In genomic region chr6:42012501-42013133, GRCh38 we compare ENCODE assay signal across 19 cellular contexts. TPM values are rescaled to one million over a fixed set of nuclear protein-coding genes. Genes with fewer than 3 reads are reported as not detected.
DNase-seq lines count a peak whose midpoint lies in the region; ATAC-seq and TF ChIP-seq lines count a peak whose summit lies in the region.
"Had no signal": no experiment of that assay in that cellular context is flagged by ENCODE, and none has a peak within 500 bp of the region (broad histone marks: within the 10 kb centered on the region; RNA-seq: fewer than 3 reads in every experiment).

No MANE protein-coding gene starts in this region.

- DNase-seq in T-helper 2 cell treated with Interferon-gamma antibody and Interleukin-4, amounts not matched to agents 5 μg/mL and 100 μg/mL, for 36 hours (ENCODE audit: low spot score) = no peak
- DNase-seq in T-helper 2 cell (no peak), brain microvascular endothelial cell (peak; percentile 9), sciatic nerve (ENCODE audit: low spot score) (peak; percentile 3), psoas muscle (no peak)
- DNase-seq: activated effector memory CD4-positive, alpha-beta T cell treated with anti-CD3 and anti-CD28 coated beads, Interleukin-2, amount 50 U/mL, for 16 hours; cortex of kidney; KBM-7; NCI-H146; NCI-H524; right cardiac atrium; stimulated activated CD4-positive, alpha-beta T cell treated with anti-CD3 and anti-CD28 coated beads, Interleukin-4, amount 100 ng/mL, for 4 hours; stomach; SW 1271 had no signal

- peak overlapping the region; percentile 34 for H3K4me3 ChIP-seq in Loucy (ENCODE audit: low read length, poor library complexity, severe bottlenecking)
- H3K4me3 ChIP-seq in brain microvascular endothelial cell (ENCODE audit: low read depth, low read length) = no peak overlapping the region
- no peak overlapping the region for H3K4me3 ChIP-seq in psoas muscle
- H3K4me3 ChIP-seq: esophagus muscularis mucosa, hepatocyte, stomach had no signal

- H3K36me3 ChIP-seq in Loucy (ENCODE audit: insufficient read depth, low read length) (no peaks in the 10 kb centered on the region), brain microvascular endothelial cell (replicated peaks) (no peaks in the 10 kb centered on the region), psoas muscle (ENCODE audit: insufficient read depth in 1 of 2, low read depth in 1 of 2) (no peaks in the 10 kb centered on the region)

- H3K27me3 ChIP-seq in Loucy (ENCODE audit: insufficient read depth, low read length, poor library complexity, severe bottlenecking) (no peaks in the 10 kb centered on the region), brain microvascular endothelial cell (replicated peaks) (no peaks in the 10 kb centered on the region), psoas muscle (ENCODE audit: insufficient read depth in 3 of 3, low read length in 2 of 3) (peaks cover 0 to 2% (median 0%) of the 10 kb centered on the region in 3 donors)
- H3K27me3 ChIP-seq: esophagus muscularis mucosa, hepatocyte, stomach had no signal

- H3K27ac ChIP-seq in brain microvascular endothelial cell = no peak overlapping the region
- no peak overlapping the region for H3K27ac ChIP-seq in psoas muscle
- H3K27ac ChIP-seq: esophagus muscularis mucosa, hepatocyte, stomach had no signal

- H2AFZ ChIP-seq in Loucy (ENCODE audit: low read length) = no peak overlapping the region
- H2AFZ ChIP-seq: hepatocyte had no signal

- peaks cover 19% of the 10 kb centered on the region for H3F3A ChIP-seq in Loucy (ENCODE audit: low read depth)

- peak overlapping the region; percentile 81 for H3K4me2 ChIP-seq in Loucy (ENCODE audit: low read depth, low read length, poor library complexity, severe bottlenecking)
- H3K4me2 ChIP-seq: hepatocyte had no signal

- H3K27ac Mint-ChIP-seq in T-helper 2 cell treated with Interferon-gamma antibody and Interleukin-4, amounts not matched to agents 5 μg/mL and 100 μg/mL, for 36 hours = peak overlapping the region; percentile 8

- no peaks in the 10 kb centered on the region for H3K9me3 ChIP-seq in Loucy (ENCODE audit: insufficient read depth, low read depth, low read length)
- no peaks in the 10 kb centered on the region for H3K9me3 ChIP-seq in psoas muscle
- H3K9me3 ChIP-seq: esophagus muscularis mucosa, stomach had no signal

- H3K4me3 Mint-ChIP-seq in T-helper 2 cell treated with Interferon-gamma antibody and Interleukin-4, amounts not matched to agents 5 μg/mL and 100 μg/mL, for 36 hours = peak overlapping the region; percentile 0

- peaks cover 40% of the 10 kb centered on the region for H3K79me2 ChIP-seq in Loucy (ENCODE audit: insufficient read depth, low read length)
- H3K79me2 ChIP-seq: hepatocyte had no signal

- H3K4me1 Mint-ChIP-seq in T-helper 2 cell treated with Interferon-gamma antibody and Interleukin-4, amounts not matched to agents 5 μg/mL and 100 μg/mL, for 36 hours (ENCODE audit: low read depth) = peaks cover 71% of the 10 kb centered on the region

- H4K20me1 ChIP-seq in Loucy (ENCODE audit: insufficient read depth, low read length, poor library complexity, severe bottlenecking) = no peaks in the 10 kb centered on the region

- H3K4me1 ChIP-seq in Loucy (ENCODE audit: insufficient read depth, low read length, poor library complexity, severe bottlenecking) (peaks cover 81% of the 10 kb centered on the region), psoas muscle (peaks cover 12% of the 10 kb centered on the region)

- intact Hi-C loops in sciatic nerve (cut with DNase I) = no loop called here
- intact Hi-C loops in psoas muscle (cut with DNase I) = no loop called here

- in situ Hi-C loops in brain microvascular endothelial cell (cut with HindIII; ENCODE audit: low pct_ligation_motif_present, low sequenced_read_pairs) = no loop called here

- no peaks in the 10 kb centered on the region for H3K9me2 ChIP-seq in Loucy (replicated peaks; ENCODE audit: low read depth, low read length)

- ATAC-seq in sciatic nerve (no peak), psoas muscle (no peak), GM18861 (IDR thresholded peaks at IDR 0.05; ENCODE audit: unreplicated experiment) (no peak), HG03139 (IDR thresholded peaks at IDR 0.05; ENCODE audit: unreplicated experiment) (no peak)
- ATAC-seq: right cardiac atrium had no signal

- H3K9ac ChIP-seq in Loucy (ENCODE audit: low read depth, low read length, poor library complexity, severe bottlenecking) = peak overlapping the region; percentile 87

- H3K27me3 Mint-ChIP-seq in T-helper 2 cell treated with Interferon-gamma antibody and Interleukin-4, amounts not matched to agents 5 μg/mL and 100 μg/mL, for 36 hours (ENCODE audit: low read depth) = no peaks in the 10 kb centered on the region

- H3K9me3 Mint-ChIP-seq in T-helper 2 cell treated with Interferon-gamma antibody and Interleukin-4, amounts not matched to agents 5 μg/mL and 100 μg/mL, for 36 hours = peaks cover 7% of the 10 kb centered on the region

- no peak for TF ChIP-seq CTCF in Loucy (conservative IDR thresholded peaks at IDR 0.05; ENCODE audit: low read length)
- TF ChIP-seq CTCF in brain microvascular endothelial cell (IDR thresholded peaks at IDR 0.05; ENCODE audit: low read depth, low read length, missing control alignments) = no peak
- TF ChIP-seq CTCF in psoas muscle (IDR thresholded peaks at IDR 0.05) = no peak

- WGBS in psoas muscle, 3 donors = 68 to 79% (median 69%) methylated on average over 3 of the region's 3 CpGs

- peaks cover 24% of the 10 kb centered on the region for H3K36me3 Mint-ChIP-seq in T-helper 2 cell treated with Interferon-gamma antibody and Interleukin-4, amounts not matched to agents 5 μg/mL and 100 μg/mL, for 36 hours (ENCODE audit: low read depth)

RNA-seq across cellular contexts. Expression of gene TAF8, which starts 37.7 kb away (rescaled TPM):
- 28.6 TPM for total RNA-seq in sciatic nerve
- total RNA-seq in psoas muscle = 10 to 100 TPM; 16.6 to 23.9 (median 19.9) TPM
- 10 to 100 TPM; 11.2 to 17.9 (median 12.6) TPM for polyA plus RNA-seq in psoas muscle

Comparison
In these comparisons a context has a peak if more than half of its experiments do, and no peak if none do; other contexts are left out.
1. DNase-seq: peak in brain microvascular endothelial cell (single experiment) and sciatic nerve (single experiment); none in T-helper 2 cell treated with Interferon-gamma antibody and Interleukin-4, amounts not matched to agents 5 μg/mL and 100 μg/mL, for 36 hours (single experiment), T-helper 2 cell (0 of 5) and psoas muscle (0 of 2).